Comparison of ENCODE assay signal across 1 cellular context in the genomic region with DNA sequence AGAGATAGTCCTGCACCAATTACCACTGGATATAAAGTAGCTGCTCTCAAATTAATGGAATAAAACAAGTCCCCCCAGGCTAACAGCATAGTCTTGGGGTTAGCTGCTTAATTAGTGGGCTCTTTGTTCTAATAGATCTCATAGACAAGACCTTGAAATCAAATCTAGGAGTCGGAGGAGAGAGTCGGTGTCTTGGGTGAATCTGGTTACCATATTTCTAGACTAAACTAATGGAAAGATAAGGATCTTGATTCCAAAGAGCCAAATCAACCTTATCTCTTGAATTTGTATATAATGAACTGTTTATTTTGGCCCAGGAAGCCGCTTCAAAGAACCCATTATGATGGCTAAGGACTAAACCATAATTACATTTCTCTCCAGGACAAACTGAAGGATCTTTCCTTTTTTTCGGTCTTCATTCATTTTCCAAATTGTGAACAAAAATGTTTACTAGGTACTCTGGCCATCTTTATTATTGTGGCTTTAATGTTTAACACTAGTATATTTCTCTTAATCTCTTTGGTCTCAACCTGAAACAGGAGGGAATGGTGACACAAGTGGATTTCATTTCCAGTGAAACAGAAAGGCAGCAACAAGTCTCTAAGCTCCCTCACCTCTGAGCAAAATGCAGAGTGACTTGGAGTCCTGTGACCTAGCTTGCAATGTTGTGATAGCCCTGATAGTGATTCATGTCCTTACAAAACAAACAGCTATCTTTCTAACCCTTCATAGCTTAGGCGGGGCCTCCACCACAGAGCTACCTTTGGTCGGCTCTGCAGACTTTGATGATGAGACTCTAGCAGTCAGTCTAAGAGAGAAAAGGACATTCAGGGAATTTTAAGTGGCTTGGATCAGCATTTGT.
A peak's percentile ranks its signal among the peaks of the same experiment; 100 is the strongest.
TF ChIP-seq lines count a peak whose summit lies in the region.

No MANE protein-coding gene starts in this region.

TF ChIP-seq in K562, 482 proteins besides CTCF, POLR2A, EP300 and RAD21 (continued from another document):
- peak; percentile 89 for TF ChIP-seq MITF (IDR thresholded peaks at IDR 0.05)
- TF ChIP-seq, protein P1, sequence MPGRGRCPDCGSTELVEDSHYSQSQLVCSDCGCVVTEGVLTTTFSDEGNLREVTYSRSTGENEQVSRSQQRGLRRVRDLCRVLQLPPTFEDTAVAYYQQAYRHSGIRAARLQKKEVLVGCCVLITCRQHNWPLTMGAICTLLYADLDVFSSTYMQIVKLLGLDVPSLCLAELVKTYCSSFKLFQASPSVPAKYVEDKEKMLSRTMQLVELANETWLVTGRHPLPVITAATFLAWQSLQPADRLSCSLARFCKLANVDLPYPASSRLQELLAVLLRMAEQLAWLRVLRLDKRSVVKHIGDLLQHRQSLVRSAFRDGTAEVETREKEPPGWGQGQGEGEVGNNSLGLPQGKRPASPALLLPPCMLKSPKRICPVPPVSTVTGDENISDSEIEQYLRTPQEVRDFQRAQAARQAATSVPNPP (IDR thresholded peaks at IDR 0.05; ENCODE audit: borderline replicate concordance, insufficient read depth, insufficient read length), result no peak
- TF ChIP-seq ELF4 (CRISPR knock-in tag; IDR thresholded peaks at IDR 0.05), result no peak
TF ChIP-seq in K562: peak in this region for 43.
